In the genomic region with DNA sequence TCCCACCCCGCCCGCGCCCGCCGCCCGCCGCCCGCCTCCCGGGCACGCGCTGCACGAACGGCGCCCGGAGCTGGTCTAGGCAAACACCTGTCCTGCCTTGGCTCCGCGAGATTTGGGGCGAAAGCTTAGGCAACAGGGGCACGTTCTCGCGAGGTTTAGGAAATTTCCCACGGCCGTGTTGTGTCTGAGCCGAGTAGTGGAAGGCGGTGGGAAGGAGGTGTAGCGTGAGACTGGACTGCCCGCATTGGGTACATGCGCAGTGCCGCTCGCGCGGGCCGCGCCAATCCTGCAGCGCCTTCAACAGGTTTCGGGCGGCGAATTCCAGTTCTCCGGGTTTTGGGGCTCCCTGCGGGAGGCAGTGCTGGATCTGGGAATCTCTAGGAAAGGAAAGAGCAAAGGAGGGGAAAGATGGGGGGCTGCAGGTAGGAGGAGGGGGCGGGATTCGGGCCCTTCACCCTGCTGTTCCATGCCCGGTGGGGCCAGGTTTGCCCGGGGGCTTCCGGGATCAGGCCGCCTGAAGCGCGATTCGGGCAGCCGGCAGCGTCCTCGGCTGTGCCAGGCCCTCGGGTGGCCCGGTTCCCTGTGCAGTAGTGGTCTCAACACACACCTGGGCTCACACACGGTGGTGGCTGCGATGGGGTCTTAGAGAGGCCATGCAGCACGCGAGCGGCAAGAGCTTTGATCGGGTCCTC, we compare ENCODE assay signal across 1 cellular context.
TF ChIP-seq lines count a peak whose summit lies in the region.

No MANE protein-coding gene starts in this region.

TF ChIP-seq in K562, 482 proteins besides CTCF, POLR2A, EP300 and RAD21 (continued from another document and continues in another):
- TF ChIP-seq, protein P1, sequence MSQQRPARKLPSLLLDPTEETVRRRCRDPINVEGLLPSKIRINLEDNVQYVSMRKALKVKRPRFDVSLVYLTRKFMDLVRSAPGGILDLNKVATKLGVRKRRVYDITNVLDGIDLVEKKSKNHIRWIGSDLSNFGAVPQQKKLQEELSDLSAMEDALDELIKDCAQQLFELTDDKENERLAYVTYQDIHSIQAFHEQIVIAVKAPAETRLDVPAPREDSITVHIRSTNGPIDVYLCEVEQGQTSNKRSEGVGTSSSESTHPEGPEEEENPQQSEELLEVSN (IDR thresholded peaks at IDR 0.05; ENCODE audit: borderline replicate concordance in 1 of 2, extremely low read depth in 1 of 2, insufficient read depth in 1 of 2, insufficient read length in 1 of 2, low read depth in 1 of 2, low read length in 1 of 2, poor library complexity in 1 of 2, severe bottlenecking in 1 of 2), result peak; percentile 27 to 81
- TF ChIP-seq HDAC1 (IDR thresholded peaks at IDR 0.05) (peak in 1 of 2 experiments; percentile 48; a peak in 1 of 4 replicates), ZFP36 (IDR thresholded peaks at IDR 0.05; ENCODE audit: low read depth, low read length, partially characterized antibody) (peak; percentile 2), ZNF263 (CRISPR knock-in tag; IDR thresholded peaks at IDR 0.05; ENCODE audit: borderline replicate concordance) (0 out of 2 replicates have a peak, but pooled peaks have one; percentile 30), BHLHE40 (IDR thresholded peaks at IDR 0.05; ENCODE audit: low read length) (0 out of 2 replicates have a peak, but pooled peaks have one; percentile 42), PHB (CRISPR knock-in tag; IDR thresholded peaks at IDR 0.05) (no peak), SMAD4 (CRISPR knock-in tag; conservative IDR thresholded peaks at IDR 0.05) (peak; percentile 98), ZNF431 (CRISPR knock-in tag; IDR thresholded peaks at IDR 0.05) (0 out of 2 replicates have a peak, but pooled peaks have one; percentile 49), TOE1 (IDR thresholded peaks at IDR 0.05; ENCODE audit: borderline replicate concordance) (peak; percentile 74), TOE1 (CRISPR knock-in tag; IDR thresholded peaks at IDR 0.05; ENCODE audit: borderline replicate concordance, low read depth) (no peak), HLTF (IDR thresholded peaks at IDR 0.05) (no peak), ESRRB (CRISPR knock-in tag; IDR thresholded peaks at IDR 0.05; ENCODE audit: borderline replicate concordance) (no peak), RFX1 (IDR thresholded peaks at IDR 0.05) (0 out of 2 replicates have a peak, but pooled peaks have one; percentile 5), POLR2G (IDR thresholded peaks at IDR 0.05; ENCODE audit: low read depth, low read length) (peak; percentile 82), EP400 (IDR thresholded peaks at IDR 0.05) (peak; percentile 58; the same call in 1 of the 2 replicates), ZBTB1 (CRISPR knock-in tag; IDR thresholded peaks at IDR 0.05; ENCODE audit: borderline replicate concordance, low read depth) (peak; percentile 29; the same call in 1 of the 2 replicates), MED1 (CRISPR knock-in tag; IDR thresholded peaks at IDR 0.05; ENCODE audit: borderline replicate concordance) (no peak), NCOA4 (IDR thresholded peaks at IDR 0.05; ENCODE audit: partially characterized antibody) (no peak), HDAC3 (IDR thresholded peaks at IDR 0.05; ENCODE audit: borderline replicate concordance, partially characterized antibody) (peak; percentile 80), CREB1 (IDR thresholded peaks at IDR 0.05) (no peak), CREB1 (CRISPR knock-in tag; IDR thresholded peaks at IDR 0.05) (peak; percentile 14), ZNF324 (CRISPR knock-in tag; IDR thresholded peaks at IDR 0.05) (no peak), NFRKB (IDR thresholded peaks at IDR 0.05; ENCODE audit: low read depth) (peak; percentile 36; the same call in 1 of the 2 replicates), ELF2 (CRISPR knock-in tag; IDR thresholded peaks at IDR 0.05) (no peak), PHF8 (IDR thresholded peaks at IDR 0.05; ENCODE audit: borderline replicate concordance, low read length) (peak; percentile 32; the same call in 1 of the 2 replicates)
- TF ChIP-seq, protein P2, sequence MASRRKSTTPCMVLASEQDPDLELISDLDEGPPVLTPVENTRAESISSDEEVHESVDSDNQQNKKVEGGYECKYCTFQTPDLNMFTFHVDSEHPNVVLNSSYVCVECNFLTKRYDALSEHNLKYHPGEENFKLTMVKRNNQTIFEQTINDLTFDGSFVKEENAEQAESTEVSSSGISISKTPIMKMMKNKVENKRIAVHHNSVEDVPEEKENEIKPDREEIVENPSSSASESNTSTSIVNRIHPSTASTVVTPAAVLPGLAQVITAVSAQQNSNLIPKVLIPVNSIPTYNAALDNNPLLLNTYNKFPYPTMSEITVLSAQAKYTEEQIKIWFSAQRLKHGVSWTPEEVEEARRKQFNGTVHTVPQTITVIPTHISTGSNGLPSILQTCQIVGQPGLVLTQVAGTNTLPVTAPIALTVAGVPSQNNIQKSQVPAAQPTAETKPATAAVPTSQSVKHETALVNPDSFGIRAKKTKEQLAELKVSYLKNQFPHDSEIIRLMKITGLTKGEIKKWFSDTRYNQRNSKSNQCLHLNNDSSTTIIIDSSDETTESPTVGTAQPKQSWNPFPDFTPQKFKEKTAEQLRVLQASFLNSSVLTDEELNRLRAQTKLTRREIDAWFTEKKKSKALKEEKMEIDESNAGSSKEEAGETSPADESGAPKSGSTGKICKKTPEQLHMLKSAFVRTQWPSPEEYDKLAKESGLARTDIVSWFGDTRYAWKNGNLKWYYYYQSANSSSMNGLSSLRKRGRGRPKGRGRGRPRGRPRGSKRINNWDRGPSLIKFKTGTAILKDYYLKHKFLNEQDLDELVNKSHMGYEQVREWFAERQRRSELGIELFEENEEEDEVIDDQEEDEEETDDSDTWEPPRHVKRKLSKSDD (conservative IDR thresholded peaks at IDR 0.05; ENCODE audit: low read length), result peak; percentile 88; the same call in 1 of the 2 replicates
- TF ChIP-seq, protein P3, sequence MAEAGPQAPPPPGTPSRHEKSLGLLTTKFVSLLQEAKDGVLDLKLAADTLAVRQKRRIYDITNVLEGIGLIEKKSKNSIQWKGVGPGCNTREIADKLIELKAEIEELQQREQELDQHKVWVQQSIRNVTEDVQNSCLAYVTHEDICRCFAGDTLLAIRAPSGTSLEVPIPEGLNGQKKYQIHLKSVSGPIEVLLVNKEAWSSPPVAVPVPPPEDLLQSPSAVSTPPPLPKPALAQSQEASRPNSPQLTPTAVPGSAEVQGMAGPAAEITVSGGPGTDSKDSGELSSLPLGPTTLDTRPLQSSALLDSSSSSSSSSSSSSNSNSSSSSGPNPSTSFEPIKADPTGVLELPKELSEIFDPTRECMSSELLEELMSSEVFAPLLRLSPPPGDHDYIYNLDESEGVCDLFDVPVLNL (CRISPR knock-in tag; IDR thresholded peaks at IDR 0.05; ENCODE audit: low read depth), result no peak
- TF ChIP-seq, protein P4, sequence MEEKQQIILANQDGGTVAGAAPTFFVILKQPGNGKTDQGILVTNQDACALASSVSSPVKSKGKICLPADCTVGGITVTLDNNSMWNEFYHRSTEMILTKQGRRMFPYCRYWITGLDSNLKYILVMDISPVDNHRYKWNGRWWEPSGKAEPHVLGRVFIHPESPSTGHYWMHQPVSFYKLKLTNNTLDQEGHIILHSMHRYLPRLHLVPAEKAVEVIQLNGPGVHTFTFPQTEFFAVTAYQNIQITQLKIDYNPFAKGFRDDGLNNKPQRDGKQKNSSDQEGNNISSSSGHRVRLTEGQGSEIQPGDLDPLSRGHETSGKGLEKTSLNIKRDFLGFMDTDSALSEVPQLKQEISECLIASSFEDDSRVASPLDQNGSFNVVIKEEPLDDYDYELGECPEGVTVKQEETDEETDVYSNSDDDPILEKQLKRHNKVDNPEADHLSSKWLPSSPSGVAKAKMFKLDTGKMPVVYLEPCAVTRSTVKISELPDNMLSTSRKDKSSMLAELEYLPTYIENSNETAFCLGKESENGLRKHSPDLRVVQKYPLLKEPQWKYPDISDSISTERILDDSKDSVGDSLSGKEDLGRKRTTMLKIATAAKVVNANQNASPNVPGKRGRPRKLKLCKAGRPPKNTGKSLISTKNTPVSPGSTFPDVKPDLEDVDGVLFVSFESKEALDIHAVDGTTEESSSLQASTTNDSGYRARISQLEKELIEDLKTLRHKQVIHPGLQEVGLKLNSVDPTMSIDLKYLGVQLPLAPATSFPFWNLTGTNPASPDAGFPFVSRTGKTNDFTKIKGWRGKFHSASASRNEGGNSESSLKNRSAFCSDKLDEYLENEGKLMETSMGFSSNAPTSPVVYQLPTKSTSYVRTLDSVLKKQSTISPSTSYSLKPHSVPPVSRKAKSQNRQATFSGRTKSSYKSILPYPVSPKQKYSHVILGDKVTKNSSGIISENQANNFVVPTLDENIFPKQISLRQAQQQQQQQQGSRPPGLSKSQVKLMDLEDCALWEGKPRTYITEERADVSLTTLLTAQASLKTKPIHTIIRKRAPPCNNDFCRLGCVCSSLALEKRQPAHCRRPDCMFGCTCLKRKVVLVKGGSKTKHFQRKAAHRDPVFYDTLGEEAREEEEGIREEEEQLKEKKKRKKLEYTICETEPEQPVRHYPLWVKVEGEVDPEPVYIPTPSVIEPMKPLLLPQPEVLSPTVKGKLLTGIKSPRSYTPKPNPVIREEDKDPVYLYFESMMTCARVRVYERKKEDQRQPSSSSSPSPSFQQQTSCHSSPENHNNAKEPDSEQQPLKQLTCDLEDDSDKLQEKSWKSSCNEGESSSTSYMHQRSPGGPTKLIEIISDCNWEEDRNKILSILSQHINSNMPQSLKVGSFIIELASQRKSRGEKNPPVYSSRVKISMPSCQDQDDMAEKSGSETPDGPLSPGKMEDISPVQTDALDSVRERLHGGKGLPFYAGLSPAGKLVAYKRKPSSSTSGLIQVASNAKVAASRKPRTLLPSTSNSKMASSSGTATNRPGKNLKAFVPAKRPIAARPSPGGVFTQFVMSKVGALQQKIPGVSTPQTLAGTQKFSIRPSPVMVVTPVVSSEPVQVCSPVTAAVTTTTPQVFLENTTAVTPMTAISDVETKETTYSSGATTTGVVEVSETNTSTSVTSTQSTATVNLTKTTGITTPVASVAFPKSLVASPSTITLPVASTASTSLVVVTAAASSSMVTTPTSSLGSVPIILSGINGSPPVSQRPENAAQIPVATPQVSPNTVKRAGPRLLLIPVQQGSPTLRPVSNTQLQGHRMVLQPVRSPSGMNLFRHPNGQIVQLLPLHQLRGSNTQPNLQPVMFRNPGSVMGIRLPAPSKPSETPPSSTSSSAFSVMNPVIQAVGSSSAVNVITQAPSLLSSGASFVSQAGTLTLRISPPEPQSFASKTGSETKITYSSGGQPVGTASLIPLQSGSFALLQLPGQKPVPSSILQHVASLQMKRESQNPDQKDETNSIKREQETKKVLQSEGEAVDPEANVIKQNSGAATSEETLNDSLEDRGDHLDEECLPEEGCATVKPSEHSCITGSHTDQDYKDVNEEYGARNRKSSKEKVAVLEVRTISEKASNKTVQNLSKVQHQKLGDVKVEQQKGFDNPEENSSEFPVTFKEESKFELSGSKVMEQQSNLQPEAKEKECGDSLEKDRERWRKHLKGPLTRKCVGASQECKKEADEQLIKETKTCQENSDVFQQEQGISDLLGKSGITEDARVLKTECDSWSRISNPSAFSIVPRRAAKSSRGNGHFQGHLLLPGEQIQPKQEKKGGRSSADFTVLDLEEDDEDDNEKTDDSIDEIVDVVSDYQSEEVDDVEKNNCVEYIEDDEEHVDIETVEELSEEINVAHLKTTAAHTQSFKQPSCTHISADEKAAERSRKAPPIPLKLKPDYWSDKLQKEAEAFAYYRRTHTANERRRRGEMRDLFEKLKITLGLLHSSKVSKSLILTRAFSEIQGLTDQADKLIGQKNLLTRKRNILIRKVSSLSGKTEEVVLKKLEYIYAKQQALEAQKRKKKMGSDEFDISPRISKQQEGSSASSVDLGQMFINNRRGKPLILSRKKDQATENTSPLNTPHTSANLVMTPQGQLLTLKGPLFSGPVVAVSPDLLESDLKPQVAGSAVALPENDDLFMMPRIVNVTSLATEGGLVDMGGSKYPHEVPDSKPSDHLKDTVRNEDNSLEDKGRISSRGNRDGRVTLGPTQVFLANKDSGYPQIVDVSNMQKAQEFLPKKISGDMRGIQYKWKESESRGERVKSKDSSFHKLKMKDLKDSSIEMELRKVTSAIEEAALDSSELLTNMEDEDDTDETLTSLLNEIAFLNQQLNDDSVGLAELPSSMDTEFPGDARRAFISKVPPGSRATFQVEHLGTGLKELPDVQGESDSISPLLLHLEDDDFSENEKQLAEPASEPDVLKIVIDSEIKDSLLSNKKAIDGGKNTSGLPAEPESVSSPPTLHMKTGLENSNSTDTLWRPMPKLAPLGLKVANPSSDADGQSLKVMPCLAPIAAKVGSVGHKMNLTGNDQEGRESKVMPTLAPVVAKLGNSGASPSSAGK (IDR thresholded peaks at IDR 0.05), result peak; percentile 64
- TF ChIP-seq, protein P5, sequence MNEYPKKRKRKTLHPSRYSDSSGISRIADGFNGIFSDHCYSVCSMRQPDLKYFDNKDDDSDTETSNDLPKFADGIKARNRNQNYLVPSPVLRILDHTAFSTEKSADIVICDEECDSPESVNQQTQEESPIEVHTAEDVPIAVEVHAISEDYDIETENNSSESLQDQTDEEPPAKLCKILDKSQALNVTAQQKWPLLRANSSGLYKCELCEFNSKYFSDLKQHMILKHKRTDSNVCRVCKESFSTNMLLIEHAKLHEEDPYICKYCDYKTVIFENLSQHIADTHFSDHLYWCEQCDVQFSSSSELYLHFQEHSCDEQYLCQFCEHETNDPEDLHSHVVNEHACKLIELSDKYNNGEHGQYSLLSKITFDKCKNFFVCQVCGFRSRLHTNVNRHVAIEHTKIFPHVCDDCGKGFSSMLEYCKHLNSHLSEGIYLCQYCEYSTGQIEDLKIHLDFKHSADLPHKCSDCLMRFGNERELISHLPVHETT (CRISPR knock-in tag; conservative IDR thresholded peaks at IDR 0.05 in 1 of 2, IDR thresholded peaks at IDR 0.05 in 1 of 2), result peak in 1 of 2 experiments; percentile 39; a peak in 2 of 4 replicates
- TF ChIP-seq, protein P6, sequence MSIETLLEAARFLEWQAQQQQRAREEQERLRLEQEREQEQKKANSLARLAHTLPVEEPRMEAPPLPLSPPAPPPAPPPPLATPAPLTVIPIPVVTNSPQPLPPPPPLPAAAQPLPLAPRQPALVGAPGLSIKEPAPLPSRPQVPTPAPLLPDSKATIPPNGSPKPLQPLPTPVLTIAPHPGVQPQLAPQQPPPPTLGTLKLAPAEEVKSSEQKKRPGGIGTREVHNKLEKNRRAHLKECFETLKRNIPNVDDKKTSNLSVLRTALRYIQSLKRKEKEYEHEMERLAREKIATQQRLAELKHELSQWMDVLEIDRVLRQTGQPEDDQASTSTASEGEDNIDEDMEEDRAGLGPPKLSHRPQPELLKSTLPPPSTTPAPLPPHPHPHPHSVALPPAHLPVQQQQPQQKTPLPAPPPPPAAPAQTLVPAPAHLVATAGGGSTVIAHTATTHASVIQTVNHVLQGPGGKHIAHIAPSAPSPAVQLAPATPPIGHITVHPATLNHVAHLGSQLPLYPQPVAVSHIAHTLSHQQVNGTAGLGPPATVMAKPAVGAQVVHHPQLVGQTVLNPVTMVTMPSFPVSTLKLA (conservative IDR thresholded peaks at IDR 0.05), result peak in 1 of 2 experiments; percentile 48; a peak in 2 of 4 replicates
- TF ChIP-seq, protein P7, sequence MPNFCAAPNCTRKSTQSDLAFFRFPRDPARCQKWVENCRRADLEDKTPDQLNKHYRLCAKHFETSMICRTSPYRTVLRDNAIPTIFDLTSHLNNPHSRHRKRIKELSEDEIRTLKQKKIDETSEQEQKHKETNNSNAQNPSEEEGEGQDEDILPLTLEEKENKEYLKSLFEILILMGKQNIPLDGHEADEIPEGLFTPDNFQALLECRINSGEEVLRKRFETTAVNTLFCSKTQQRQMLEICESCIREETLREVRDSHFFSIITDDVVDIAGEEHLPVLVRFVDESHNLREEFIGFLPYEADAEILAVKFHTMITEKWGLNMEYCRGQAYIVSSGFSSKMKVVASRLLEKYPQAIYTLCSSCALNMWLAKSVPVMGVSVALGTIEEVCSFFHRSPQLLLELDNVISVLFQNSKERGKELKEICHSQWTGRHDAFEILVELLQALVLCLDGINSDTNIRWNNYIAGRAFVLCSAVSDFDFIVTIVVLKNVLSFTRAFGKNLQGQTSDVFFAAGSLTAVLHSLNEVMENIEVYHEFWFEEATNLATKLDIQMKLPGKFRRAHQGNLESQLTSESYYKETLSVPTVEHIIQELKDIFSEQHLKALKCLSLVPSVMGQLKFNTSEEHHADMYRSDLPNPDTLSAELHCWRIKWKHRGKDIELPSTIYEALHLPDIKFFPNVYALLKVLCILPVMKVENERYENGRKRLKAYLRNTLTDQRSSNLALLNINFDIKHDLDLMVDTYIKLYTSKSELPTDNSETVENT (CRISPR knock-in tag; IDR thresholded peaks at IDR 0.05), result no peak
